ENCODE assay signal across 27 cellular contexts in genomic region chr9:77003366-77003765, GRCh38. TPM values are rescaled to one million over a fixed set of nuclear protein-coding genes. Genes with fewer than 3 reads are reported as not detected.
"Had no signal": no experiment of that assay in that cellular context is flagged by ENCODE, and none has a peak within 500 bp of the region (broad histone marks: within the 10 kb centered on the region; RNA-seq: fewer than 3 reads in every experiment).

No MANE protein-coding gene starts in this region.

- H3K27me3 ChIP-seq: thyroid gland, upper lobe of left lung had no signal

- DNase-seq: stimulated activated CD4-positive, alpha-beta T cell treated with anti-CD3 and anti-CD28 coated beads, Interleukin-2, amount 100 ng/mL, for 48 hours; stimulated activated CD4-positive, alpha-beta T cell treated with anti-CD3 and anti-CD28 coated beads, Interleukin-4, amount 100 ng/mL, for 1 hour; stimulated activated CD4-positive, alpha-beta T cell treated with anti-CD3 and anti-CD28 coated beads, Interleukin-4, amount 100 ng/mL, for 24 hours; stimulated activated CD4-positive, alpha-beta T cell treated with anti-CD3 and anti-CD28 coated beads, Interleukin-4, amount 100 ng/mL, for 4 hours; stimulated activated CD8-positive, alpha-beta memory T cell treated with anti-CD3 and anti-CD28 coated beads, Interleukin-4, amount 100 ng/mL, for 48 hours; stimulated activated naive B cell treated with anti-CD40 and anti-IgM and Interleukin-4, amounts not matched to agents 10 μg/mL and 1 μg/mL and 100 μg/mL, for 72 hours; stimulated activated naive CD4-positive, alpha-beta T cell; stimulated activated naive CD4-positive, alpha-beta T cell treated with Interleukin-2 at 50 U/mL for 16 hours; stimulated activated naive CD8-positive, alpha-beta T cell treated with anti-CD3 and anti-CD28 coated beads, Interleukin-15, amount 100 ng/mL, for 72 hours; stimulated activated naive CD8-positive, alpha-beta T cell treated with anti-CD3 and anti-CD28 coated beads, Interleukin-15, Interleukin-2, amounts not matched to agents 100 U/mL and 50 U/mL, for 24 hours; stomach; substantia nigra; thyroid gland; tibial artery; transverse colon; trophoblast cell; upper lobe of left lung; upper lobe of right lung; uterus had no signal

- H3K4me1 ChIP-seq: stomach, suprapubic skin, thyroid gland, tibial artery, tibial nerve, transverse colon, upper lobe of left lung, upper lobe of right lung, uterus, vagina had no signal

- H3K4me3 ChIP-seq: stomach, suprapubic skin, thoracic aorta, thyroid gland, tibial artery, tibial nerve, transverse colon, upper lobe of left lung, upper lobe of right lung, uterus, vagina had no signal

- H3K9me3 ChIP-seq: stomach, suprapubic skin, thoracic aorta, thyroid gland, tibial artery, transverse colon, upper lobe of left lung, upper lobe of right lung, uterus, vagina had no signal

- H3K36me3 ChIP-seq: stomach, suprapubic skin, thoracic aorta, thyroid gland, tibial artery, tibial nerve, transverse colon, upper lobe of left lung, upper lobe of right lung, uterus, vagina had no signal

- H3K27ac ChIP-seq: stomach, suprapubic skin, thoracic aorta, thyroid gland, tibial artery, tibial nerve, transverse colon, upper lobe of left lung, upper lobe of right lung, uterus, vagina had no signal

RNA-seq across cellular contexts. Expression of gene FOXB2, which starts 16.1 kb away (rescaled TPM):
- total RNA-seq: stomach, subcutaneous adipose tissue, suprapubic skin, temporal lobe, thoracic aorta, thyroid gland, tibial nerve, transverse colon, upper lobe of left lung, upper lobe of right lung, ureter, urinary bladder, uterus, vagina had no signal
- polyA plus RNA-seq: stomach, urinary bladder had no signal
